15 cellular contexts compared by ENCODE assay signal in the genomic region with DNA sequence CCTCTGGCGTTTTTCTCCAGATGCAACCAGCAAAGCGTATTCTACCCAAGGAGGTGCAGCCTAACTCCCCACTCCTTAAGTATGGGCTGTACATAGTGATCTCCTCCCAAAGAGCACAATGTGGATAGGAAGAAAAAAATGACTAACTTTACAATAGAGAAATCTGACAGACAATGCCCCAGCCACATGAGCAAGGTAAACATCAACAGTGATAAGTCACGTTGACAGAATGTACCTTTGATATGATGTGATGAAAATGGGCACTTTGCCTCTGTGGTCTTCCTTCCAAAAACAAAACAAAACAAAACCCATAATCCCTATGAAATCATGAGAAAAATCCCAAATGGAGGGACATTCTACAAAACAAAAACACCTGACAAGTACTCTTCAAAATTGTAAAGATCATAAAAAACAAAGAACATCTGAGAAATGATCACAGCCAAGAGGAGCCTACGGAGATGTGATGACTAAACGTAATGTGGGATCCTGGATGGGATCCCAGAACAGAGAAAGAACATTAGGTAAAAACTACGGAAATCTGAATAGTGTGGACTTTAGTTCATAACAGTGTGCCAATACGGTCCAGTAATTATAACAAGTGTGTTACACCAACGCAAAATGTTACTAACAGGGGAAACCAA. TPM values are rescaled to one million over a fixed set of nuclear protein-coding genes. Genes with fewer than 3 reads are reported as not detected.
DNase-seq lines count a peak whose midpoint lies in the region; ATAC-seq and TF ChIP-seq lines count a peak whose summit lies in the region.
"Had no signal": no experiment of that assay in that cellular context is flagged by ENCODE, and none has a peak within 500 bp of the region (broad histone marks: within the 10 kb centered on the region; RNA-seq: fewer than 3 reads in every experiment).

No MANE protein-coding gene starts in this region.

- ATAC-seq in SK-N-SH treated with all-trans-retinoic acid at 6 μM for 48 hours: peak; percentile 74
- no peak for ATAC-seq in HG02571 (IDR thresholded peaks at IDR 0.05; ENCODE audit: unreplicated experiment)
- ATAC-seq: activated CD8-positive, alpha-beta memory T cell treated with anti-CD3 and anti-CD28 coated beads, Interleukin-2, amount 10 ng/mL, durations not matched to agents 7 days and 5 days had no signal

- no peak for TF ChIP-seq CTCF in AG09309 (IDR thresholded peaks at IDR 0.05; ENCODE audit: control insufficient read depth, insufficient read depth, low read depth, low read length, missing control alignments)
- TF ChIP-seq CTCF in esophagus squamous epithelium (IDR thresholded peaks at IDR 0.05): no peak

- H3K4me3 ChIP-seq in AG09309 (ENCODE audit: control insufficient read depth, low read depth, low read length) (no peak overlapping the region), esophagus squamous epithelium (no peak overlapping the region)
- H3K4me3 ChIP-seq: sigmoid colon had no signal

- 25 to 39% methylated on average over 7 to 8 of the region's 8 CpGs for WGBS in esophagus squamous epithelium, 2 donors

- DNase-seq in AG09309 (ENCODE audit: low read depth): peak; percentile 13
- no peak for DNase-seq in esophagus squamous epithelium (lab: John Stamatoyannopoulos, UW)
- peak; percentile 36 to 87 for DNase-seq in lung microvascular endothelial cell (ENCODE audit: low read depth in 2 of 2)
- no peak for DNase-seq in AG20443 (ENCODE audit: low spot score)
- no peak for DNase-seq in NCI-H1694 (lab: John Stamatoyannopoulos, UW)
- no peak for DNase-seq in posterior cingulate gyrus
- DNase-seq: activated CD8-positive, alpha-beta memory T cell treated with anti-CD3 and anti-CD28 coated beads, Interleukin-2, amount 10 ng/mL, durations not matched to agents 7 days and 5 days; EL; KBM-7; NCI-H1105 treated with DMSO at 0.1 percent for 48 hours; NCI-H2171; SHP77; sigmoid colon had no signal

- no peaks in the 10 kb centered on the region for H3K9me3 ChIP-seq in esophagus squamous epithelium
- H3K9me3 ChIP-seq: sigmoid colon had no signal

- H3K36me3 ChIP-seq in esophagus squamous epithelium: no peaks in the 10 kb centered on the region
- H3K36me3 ChIP-seq: sigmoid colon had no signal

- H3K27me3 ChIP-seq in esophagus squamous epithelium: no peaks in the 10 kb centered on the region
- H3K27me3 ChIP-seq: sigmoid colon had no signal

- H3K27ac ChIP-seq in esophagus squamous epithelium: peak overlapping the region; percentile 46 to 87 (median 74)

- no peak for TF ChIP-seq POLR2A in esophagus squamous epithelium (IDR thresholded peaks at IDR 0.05)

- peaks cover 18 to 97% (median 27%) of the 10 kb centered on the region in 3 donors for H3K4me1 ChIP-seq in esophagus squamous epithelium

- intact Hi-C loops in esophagus squamous epithelium (cut with DNase I) (no loop called here), posterior cingulate gyrus (cut with DNase I) (no loop called here)

TF ChIP-seq in SK-N-SH treated with all-trans-retinoic acid at 6 μM for 48 hours, 23 proteins besides CTCF, POLR2A, EP300 and RAD21:
- no peak for TF ChIP-seq CSDC2 (CRISPR knock-in tag; IDR thresholded peaks at IDR 0.05)

RNA-seq across cellular contexts. Expression of gene ABLIM1, which starts 50.6 kb away (rescaled TPM):
- total RNA-seq in esophagus squamous epithelium (100 to 1,000 TPM; 185 to 345 (median 304) TPM), lung microvascular endothelial cell (34.3 and 38.6 TPM in 2 replicates)

Comparison
In these comparisons a context has a peak if more than half of its experiments do, and no peak if none do; other contexts are left out.
1. DNase-seq: peak in AG09309 (single experiment) and lung microvascular endothelial cell (2 of 2); none in esophagus squamous epithelium (single experiment), AG20443 (single experiment), NCI-H1694 (single experiment) and posterior cingulate gyrus (0 of 10).